Comparison of ENCODE assay signal across 27 cellular contexts in the genomic region with DNA sequence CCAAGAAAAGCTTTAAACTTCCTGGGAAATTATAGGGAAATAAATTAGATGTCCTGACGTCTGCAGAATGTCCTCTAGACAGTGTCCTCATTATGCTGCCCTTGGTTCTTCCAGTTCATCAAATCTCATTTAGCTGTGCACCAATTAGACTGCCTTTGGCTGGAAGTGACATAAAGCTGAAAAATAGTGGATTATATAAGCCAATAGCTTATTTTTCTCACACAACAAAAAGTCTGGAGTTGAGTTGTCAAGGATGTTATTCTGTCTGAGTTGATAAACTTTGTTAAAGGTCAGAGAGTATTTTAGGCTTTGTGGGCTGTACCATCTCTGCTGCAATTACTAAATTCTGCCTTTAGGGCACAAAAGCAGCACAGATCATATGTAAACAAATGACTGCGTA.
"Had no signal": no experiment of that assay in that cellular context is flagged by ENCODE, and none has a peak within 500 bp of the region (broad histone marks: within the 10 kb centered on the region; RNA-seq: fewer than 3 reads in every experiment).

No MANE protein-coding gene starts in this region.

- ATAC-seq: activated CD4-positive, alpha-beta T cell treated with anti-CD3 and anti-CD28 coated beads for 36 hours; activated CD8-positive, alpha-beta memory T cell treated with anti-CD3 and anti-CD28 coated beads, Interleukin-2, amount 10 ng/mL, durations not matched to agents 7 days and 5 days; activated CD8-positive, alpha-beta T cell treated with anti-CD3 and anti-CD28 coated beads, Interleukin-2, amount 10 ng/mL, durations not matched to agents 7 days and 5 days; activated naive CD8-positive, alpha-beta T cell treated with anti-CD3 and anti-CD28 coated beads, Interleukin-2, amount 50 U/mL, for 24 hours; effector memory CD8-positive, alpha-beta T cell; foreskin keratinocyte; gastroesophageal sphincter had no signal

- H3K27ac ChIP-seq: brain microvascular endothelial cell, esophagus muscularis mucosa, foreskin keratinocyte, gastroesophageal sphincter had no signal

- H3K36me3 ChIP-seq: brain microvascular endothelial cell, esophagus muscularis mucosa, gastroesophageal sphincter had no signal

- H3K27me3 ChIP-seq: brain microvascular endothelial cell, esophagus muscularis mucosa, foreskin keratinocyte had no signal

- H3K4me3 ChIP-seq: esophagus muscularis mucosa, gastroesophageal sphincter had no signal

- FAIRE-seq: astrocyte, bronchial epithelial cell had no signal

- DNase-seq: activated CD4-positive, alpha-beta memory T cell treated with anti-CD3 and anti-CD28 coated beads for 36 hours; activated CD4-positive, alpha-beta T cell treated with anti-CD3 and anti-CD28 coated beads for 36 hours; activated CD4-positive, alpha-beta T cell treated with anti-CD3 and anti-CD28 coated beads, Interleukin-2, amount 10 ng/mL, durations not matched to agents 24 days and 14 days; activated CD4-positive, CD25-positive, alpha-beta regulatory T cell; activated CD4-positive, CD25-positive, alpha-beta regulatory T cell treated with anti-CD3 and anti-CD28 coated beads, Interleukin-2, amount 50 U/mL, for 72 hours; activated CD8-positive, alpha-beta memory T cell treated with anti-CD3 and anti-CD28 coated beads, Interleukin-2, amount 10 ng/mL, durations not matched to agents 7 days and 5 days; activated CD8-positive, alpha-beta memory T cell treated with anti-CD3 and anti-CD28 coated beads, Interleukin-2, amount 50 U/mL, for 4 hours; activated CD8-positive, alpha-beta T cell treated with anti-CD3 and anti-CD28 coated beads, Interleukin-2, amount 10 ng/mL, durations not matched to agents 7 days and 5 days; activated effector memory CD4-positive, alpha-beta T cell treated with anti-CD3 and anti-CD28 coated beads, Interleukin-2, amount 50 U/mL, for 16 hours; activated naive CD4-positive, alpha-beta T cell treated with anti-CD3 and anti-CD28 coated beads for 36 hours; activated naive CD8-positive, alpha-beta T cell treated with anti-CD3 and anti-CD28 coated beads for 36 hours; activated naive CD8-positive, alpha-beta T cell treated with anti-CD3 and anti-CD28 coated beads, Interleukin-2, amount 50 U/mL, for 24 hours; activated T-cell treated with anti-CD3 and anti-CD28 coated beads, Interleukin-2, amount 50 U/mL, for 1 hour; activated T-cell treated with anti-CD3 and anti-CD28 coated beads, Interleukin-2, amount 50 U/mL, for 48 hours; anterior cingulate cortex; brain microvascular endothelial cell; cortex of kidney; dermis blood vessel endothelial cell; effector CD4-positive, alpha-beta T cell; effector memory CD8-positive, alpha-beta T cell; erythroblast; foreskin keratinocyte; T-helper 2 cell had no signal

- H3K4me1 ChIP-seq: esophagus muscularis mucosa, foreskin keratinocyte, gastroesophageal sphincter had no signal
